Comparison of ENCODE assay signal across 2 cellular contexts in genomic region chr5:10393491-10393890, GRCh38.
TF ChIP-seq lines count a peak whose summit lies in the region.

No MANE protein-coding gene starts in this region.

TF ChIP-seq in SK-N-SH treated with all-trans-retinoic acid at 6 μM for 48 hours, 23 proteins besides CTCF, POLR2A, EP300 and RAD21:
- TF ChIP-seq TCF4 (CRISPR knock-in tag; IDR thresholded peaks at IDR 0.05; ENCODE audit: borderline replicate concordance) (no peak), ISL1 (CRISPR knock-in tag; IDR thresholded peaks at IDR 0.05) (peak; percentile 20; the same call in 1 of the 2 replicates)

TF ChIP-seq in HepG2, 621 proteins besides CTCF, POLR2A, EP300 and RAD21:
- no peak for TF ChIP-seq POLR2AphosphoS5 (IDR thresholded peaks at IDR 0.05; ENCODE audit: low read depth, low read length)
- TF ChIP-seq SETDB1 (CRISPR knock-in tag; IDR thresholded peaks at IDR 0.05; ENCODE audit: borderline replicate concordance) = no peak
- TF ChIP-seq MAF1 (CRISPR knock-in tag; IDR thresholded peaks at IDR 0.05; ENCODE audit: borderline replicate concordance) = no peak
